Comparison of ENCODE assay signal across 25 cellular contexts in genomic region chr2:231467613-231468525, GRCh38. TPM values are rescaled to one million over a fixed set of nuclear protein-coding genes. Genes with fewer than 3 reads are reported as not detected.
DNase-seq lines count a peak whose midpoint lies in the region; TF ChIP-seq lines count a peak whose summit lies in the region.
"Had no signal": no experiment of that assay in that cellular context is flagged by ENCODE, and none has a peak within 500 bp of the region (broad histone marks: within the 10 kb centered on the region; RNA-seq: fewer than 3 reads in every experiment).

No MANE protein-coding gene starts in this region.

- DNase-seq in H9 (no peak), NCI-H2171 (lab: John Stamatoyannopoulos, UW) (peak; percentile 12), glutamatergic neuron (no peak), osteoblast (ENCODE audit: insufficient read length, low spot score, missing footprints) (peak; percentile 73), SIG-M5 treated with dmso at 0.1 percent for 504 hours (lab: John Stamatoyannopoulos, UW; ENCODE audit: unreplicated experiment) (no peak), Kasumi-1 (lab: John Stamatoyannopoulos, UW) (no peak), mammary epithelial cell (no peak)
- DNase-seq: activated CD4-positive, alpha-beta T cell treated with anti-CD3 and anti-CD28 coated beads, Interleukin-2, amount 50 U/mL, for 1 hour; activated T-cell treated with anti-CD3 and anti-CD28 coated beads, Interleukin-2, amount 50 U/mL, for 72 hours; C1 segment of cervical spinal cord; dermis blood vessel endothelial cell; gastrocnemius medialis; KBM-7; left colon; mesendoderm; MM.1S; naive thymus-derived CD8-positive, alpha-beta T cell; NCI-H1436; NCI-H2081 treated with DMSO at 0.1 percent for 48 hours; NCI-H446 treated with DMSO at 0.1 percent for 48 hours; right cardiac atrium; stimulated activated naive B cell treated with anti-CD40 and anti-IgM and Interleukin-4, amounts not matched to agents 10 μg/mL and 1 μg/mL and 100 μg/mL, for 72 hours had no signal

- intact Hi-C loops in mammary epithelial cell (cut with micrococcal nuclease): no loop called here

- no peak overlapping the region for H4K8ac ChIP-seq in H9 (replicated peaks; ENCODE audit: insufficient read length, low read depth, low read length)

- BruUV-seq in mammary epithelial cell (replicated peaks; lab: Mats Ljungman, UMichigan): no TSS peak

- no peak overlapping the region for H3K27ac ChIP-seq in H9 (ENCODE audit: insufficient read length, low read depth, low read length)
- no peak overlapping the region for H3K27ac ChIP-seq in osteoblast (ENCODE audit: low read depth, low read length)
- no peak overlapping the region for H3K27ac ChIP-seq in mammary epithelial cell (ENCODE audit: insufficient read depth, low read depth, low read length)
- H3K27ac ChIP-seq: cardiac muscle cell, gastrocnemius medialis, hepatocyte had no signal

- TF ChIP-seq CTCF in H9 (conservative IDR thresholded peaks at IDR 0.05) (no peak), glutamatergic neuron (IDR thresholded peaks at IDR 0.05; ENCODE audit: partially characterized antibody, unreplicated experiment) (no peak), osteoblast (IDR thresholded peaks at IDR 0.05; ENCODE audit: extremely low read depth, low read depth, low read length) (no peak), mammary epithelial cell (conservative IDR thresholded peaks at IDR 0.05 in 1 of 2, IDR thresholded peaks at IDR 0.05 in 1 of 2; ENCODE audit: extremely low read depth in 1 of 2, insufficient read depth in 1 of 2, low read depth in 1 of 2, low read length in 2 of 2) (no peak)

- no peak overlapping the region for H2BK20ac ChIP-seq in H9 (ENCODE audit: low read depth, low read length, poor library complexity, severe bottlenecking)

- H3T11ph ChIP-seq in H9 (ENCODE audit: low read length): no peak overlapping the region

- peaks cover 5% of the 10 kb centered on the region for H3K36me3 ChIP-seq in osteoblast (ENCODE audit: insufficient read depth, low read length)
- peaks cover 3% of the 10 kb centered on the region for H3K36me3 ChIP-seq in mammary epithelial cell (ENCODE audit: insufficient read depth, low read length)

- H3K4me3 Mint-ChIP-seq in H9: no peak overlapping the region; a peak in 1 of 5 replicates
- H3K4me3 Mint-ChIP-seq in glutamatergic neuron (ENCODE audit: unreplicated experiment): no peak overlapping the region
- H3K4me3 Mint-ChIP-seq: activated naive CD4-positive, alpha-beta T cell treated with anti-CD3 and anti-CD28 coated beads, Interleukin-2, amount 50 U/mL, for 24 hours; activated T-cell treated with anti-CD3 and anti-CD28 coated beads, Interleukin-2, amount 50 U/mL, for 72 hours; stimulated activated naive B cell treated with anti-CD40 and anti-IgM and Interleukin-4, amounts not matched to agents 10 μg/mL and 1 μg/mL and 100 μg/mL, for 72 hours had no signal

- H3K9me3 ChIP-seq in H9 (ENCODE audit: control insufficient read depth, low read depth, low read length) (no peaks in the 10 kb centered on the region), osteoblast (ENCODE audit: low read depth, low read length) (no peaks in the 10 kb centered on the region), mammary epithelial cell (replicated peaks; ENCODE audit: insufficient read depth, low read length) (no peaks in the 10 kb centered on the region)
- H3K9me3 ChIP-seq: gastrocnemius medialis had no signal

- dilution Hi-C loops in mammary epithelial cell (cut with HindIII; ENCODE audit: low sequenced_read_pairs): loop anchor here (5.0 kb wide), 1 partner anchor 124 kb away; the partner anchor contains the start of gene TEX44

- H4K5ac ChIP-seq in H9 (ENCODE audit: insufficient read length, low read depth, low read length): no peak overlapping the region

- H3K9ac ChIP-seq in H9 (ENCODE audit: extremely low read depth, insufficient read length, low read length) (no peak overlapping the region), mammary epithelial cell (ENCODE audit: insufficient read depth, low read length) (no peak overlapping the region)

- H3K27me3 ChIP-seq in H9 (ENCODE audit: insufficient read depth, low read length): no peaks in the 10 kb centered on the region
- H3K27me3 ChIP-seq in osteoblast (ENCODE audit: insufficient read depth, low read length): no peaks in the 10 kb centered on the region
- H3K27me3 ChIP-seq in mammary epithelial cell (ENCODE audit: insufficient read depth, low read length): no peaks in the 10 kb centered on the region
- H3K27me3 ChIP-seq: cardiac muscle cell, gastrocnemius medialis, hepatocyte had no signal

- H3K36me3 Mint-ChIP-seq in H9 (ENCODE audit: insufficient read depth in 1 of 3, low read depth in 3 of 3) (peaks cover 8 to 13% (median 8%) of the 10 kb centered on the region in 3 experiments), glutamatergic neuron (ENCODE audit: unreplicated experiment) (peaks cover 6% of the 10 kb centered on the region)

- H3K4me3 ChIP-seq in osteoblast (ENCODE audit: insufficient read depth, low read length) (no peak overlapping the region), mammary epithelial cell (replicated peaks in 1 of 3; ENCODE audit: insufficient read depth in 1 of 3, low read depth in 2 of 3, low read length in 3 of 3) (no peak overlapping the region)
- H3K4me3 ChIP-seq: cardiac muscle cell, gastrocnemius medialis, hepatocyte had no signal

- H2BK5ac ChIP-seq in H9 (ENCODE audit: insufficient read length, low read length): no peak overlapping the region

- H3K79me1 ChIP-seq in H9 (ENCODE audit: insufficient read depth, low read depth, low read length, poor library complexity, severe bottlenecking): no peaks in the 10 kb centered on the region

- H3K9me3 Mint-ChIP-seq in H9 (peaks cover 0 to 2% of the 10 kb centered on the region in 2 experiments; a peak in 2 of 5 replicates), glutamatergic neuron (ENCODE audit: unreplicated experiment) (peaks cover 6% of the 10 kb centered on the region)
- H3K9me3 Mint-ChIP-seq: activated naive CD4-positive, alpha-beta T cell treated with anti-CD3 and anti-CD28 coated beads, Interleukin-2, amount 50 U/mL, for 24 hours; activated T-cell treated with anti-CD3 and anti-CD28 coated beads, Interleukin-2, amount 50 U/mL, for 72 hours; naive thymus-derived CD8-positive, alpha-beta T cell; stimulated activated naive B cell treated with anti-CD40 and anti-IgM and Interleukin-4, amounts not matched to agents 10 μg/mL and 1 μg/mL and 100 μg/mL, for 72 hours had no signal

- H3K4me1 ChIP-seq in H9 (ENCODE audit: insufficient read depth, low read length) (no peaks in the 10 kb centered on the region), osteoblast (ENCODE audit: insufficient read depth, low read length) (peaks cover 14% of the 10 kb centered on the region), mammary epithelial cell (ENCODE audit: insufficient read depth, low read length) (peaks cover 6% of the 10 kb centered on the region)

- no peak overlapping the region for H4K91ac ChIP-seq in H9 (ENCODE audit: insufficient read length, low read depth, low read length)

- no peaks in the 10 kb centered on the region for H4K20me1 ChIP-seq in H9 (ENCODE audit: control insufficient read depth, insufficient read depth, insufficient read length)
- H4K20me1 ChIP-seq in osteoblast (ENCODE audit: insufficient read depth, low read length): peaks cover 14% of the 10 kb centered on the region
- H4K20me1 ChIP-seq in mammary epithelial cell (ENCODE audit: insufficient read depth, low read length): peaks cover 5% of the 10 kb centered on the region

- H2BK15ac ChIP-seq in H9 (ENCODE audit: low read depth, low read length): no peak overlapping the region

- H2AFZ ChIP-seq in H9 (ENCODE audit: low read length): no peak overlapping the region
- no peak overlapping the region for H2AFZ ChIP-seq in osteoblast (ENCODE audit: low read length)
- no peak overlapping the region for H2AFZ ChIP-seq in mammary epithelial cell (ENCODE audit: low read depth, low read length)
- H2AFZ ChIP-seq: hepatocyte had no signal

- no peak overlapping the region for H3K14ac ChIP-seq in H9 (ENCODE audit: insufficient read depth, low read length)

- H2AK5ac ChIP-seq in H9 (ENCODE audit: insufficient read length, low read length): no peak overlapping the region

- H3K27me3 Mint-ChIP-seq in H9 (ENCODE audit: low read depth) (peaks cover 4% of the 10 kb centered on the region; the same call in 1 of the 2 replicates), glutamatergic neuron (ENCODE audit: unreplicated experiment) (peaks cover 11% of the 10 kb centered on the region)
- H3K27me3 Mint-ChIP-seq: activated naive CD4-positive, alpha-beta T cell treated with anti-CD3 and anti-CD28 coated beads, Interleukin-2, amount 50 U/mL, for 24 hours had no signal

- in situ Hi-C loops in mammary epithelial cell (cut with MboI; ENCODE audit: low sequenced_read_pairs in 2 of 2): no loop called here

- H3K4ac ChIP-seq in H9 (ENCODE audit: low read depth, low read length): no peak overlapping the region

- peaks cover 10% of the 10 kb centered on the region for H3K23me2 ChIP-seq in H9 (ENCODE audit: insufficient read length, low read depth, low read length, poor library complexity, severe bottlenecking)

- CTCF ChIA-PET in mammary epithelial cell (lab: Charles Lee; ENCODE audit: low non-redundant PET): no interaction called here

- peak overlapping the region in 2 of 3 experiments; percentile 12 to 19; a peak in 4 of 7 replicates for H3K27ac Mint-ChIP-seq in H9
- peak overlapping the region; percentile 54 for H3K27ac Mint-ChIP-seq in glutamatergic neuron (ENCODE audit: unreplicated experiment)
- H3K27ac Mint-ChIP-seq: activated naive CD4-positive, alpha-beta T cell treated with anti-CD3 and anti-CD28 coated beads, Interleukin-2, amount 50 U/mL, for 24 hours; activated T-cell treated with anti-CD3 and anti-CD28 coated beads, Interleukin-2, amount 50 U/mL, for 72 hours; stimulated activated naive B cell treated with anti-CD40 and anti-IgM and Interleukin-4, amounts not matched to agents 10 μg/mL and 1 μg/mL and 100 μg/mL, for 72 hours had no signal

- H3K18ac ChIP-seq in H9 (ENCODE audit: insufficient read length, low read depth, low read length): no peak overlapping the region

- H2BK12ac ChIP-seq in H9 (ENCODE audit: insufficient read length, low read depth, low read length): no peak overlapping the region

- no peak overlapping the region for H2BK120ac ChIP-seq in H9 (ENCODE audit: low read depth, low read length, poor library complexity, severe bottlenecking)

- H3K79me2 ChIP-seq in H9 (ENCODE audit: insufficient read depth, low read length): peaks cover 11% of the 10 kb centered on the region
- peaks cover 16% of the 10 kb centered on the region for H3K79me2 ChIP-seq in osteoblast (ENCODE audit: insufficient read depth, low read length)
- peaks cover 24% of the 10 kb centered on the region for H3K79me2 ChIP-seq in mammary epithelial cell (ENCODE audit: insufficient read depth, low read length)

- H3K4me1 Mint-ChIP-seq in H9 (peaks cover 15 to 26% of the 10 kb centered on the region in 2 experiments), glutamatergic neuron (ENCODE audit: low read depth, unreplicated experiment) (peaks cover 12% of the 10 kb centered on the region)

- no peak overlapping the region for H3K4me2 ChIP-seq in H9 (ENCODE audit: insufficient read depth, insufficient read length, low read length)
- H3K4me2 ChIP-seq in osteoblast (ENCODE audit: insufficient read depth, low read length): no peak overlapping the region
- H3K4me2 ChIP-seq in mammary epithelial cell (ENCODE audit: insufficient read depth, low read depth, low read length): no peak overlapping the region
- H3K4me2 ChIP-seq: hepatocyte had no signal

- WGBS in H9 (ENCODE audit: extremely low coverage, insufficient read length, low lambda C conversion rate): no CpG with 5 or more reads among the region's 12 CpGs
- 82% methylated on average over 9 of the region's 12 CpGs for WGBS in mammary epithelial cell (ENCODE audit: low coverage, missing lambda C conversion rate)

- H3K56ac ChIP-seq in H9 (ENCODE audit: insufficient read length, low read depth, low read length): no peak overlapping the region

- no peak overlapping the region for H3K23ac ChIP-seq in H9 (ENCODE audit: insufficient read length, low read depth, low read length)

RNA-seq across cellular contexts. Expression of gene NCL, which starts 3.6 kb away (rescaled TPM):
- total RNA-seq in H9 (2021) (1,269 and 1,271 TPM in 2 replicates), glutamatergic neuron (ENCODE audit: unreplicated experiment) (320 TPM), osteoblast (92.6 and 100 TPM in 2 replicates), mammary epithelial cell (100 to 1,000 TPM in 1 of 2 donors, 10 to 100 TPM in 1; 98.0 to 671 TPM)
- 103 TPM for polyA plus RNA-seq in mammary epithelial cell
- polyA minus RNA-seq in mammary epithelial cell: 163 TPM

Comparison
In these comparisons a context has a peak if more than half of its experiments do, and no peak if none do; other contexts are left out.
1. DNase-seq: peak in NCI-H2171 (single experiment) and osteoblast (single experiment); none in H9 (single experiment), glutamatergic neuron (single experiment), SIG-M5 treated with dmso at 0.1 percent for 504 hours (single experiment), Kasumi-1 (0 of 2) and mammary epithelial cell (single experiment).